21 cellular contexts compared by ENCODE assay signal in the genomic region with DNA sequence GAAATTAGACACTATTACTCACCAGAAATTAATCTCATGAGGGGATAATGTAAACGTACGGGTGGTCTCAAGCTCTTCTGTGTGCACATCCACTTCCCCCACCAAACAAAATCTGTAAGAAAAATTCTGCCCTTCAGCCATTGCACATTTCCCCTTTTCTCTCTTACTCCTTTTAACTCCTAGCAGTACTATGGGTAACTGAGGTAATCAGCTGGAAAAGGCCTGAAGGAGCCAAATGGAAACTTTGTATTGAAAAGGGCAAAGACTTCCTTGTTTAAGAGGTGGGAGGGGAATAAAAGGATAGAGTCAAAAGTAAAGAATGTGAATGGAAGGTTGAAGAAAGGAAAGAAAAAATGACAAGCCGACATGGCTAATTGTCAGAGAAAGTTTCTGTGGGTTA.
"Had no signal": no experiment of that assay in that cellular context is flagged by ENCODE, and none has a peak within 500 bp of the region (broad histone marks: within the 10 kb centered on the region; RNA-seq: fewer than 3 reads in every experiment).

No MANE protein-coding gene starts in this region.

- H3K36me3 ChIP-seq: ovary, sigmoid colon, tibial artery had no signal

- ATAC-seq: left ventricle myocardium superior; natural killer cell; psoas muscle; right cardiac atrium; stimulated activated effector memory CD8-positive, alpha-beta T cell treated with anti-CD3 and anti-CD28 coated beads, Interleukin-12 subunit alpha, Interleukin-12 subunit beta, amount 100 ng/mL, for 72 hours; stimulated activated naive CD8-positive, alpha-beta T cell treated with anti-CD3 and anti-CD28 coated beads, Interleukin-15, Interleukin-2, amounts not matched to agents 100 U/mL and 50 U/mL, for 24 hours had no signal

- H3K27ac ChIP-seq: ovary, psoas muscle, sigmoid colon, testis, tibial artery had no signal

- H3K9me3 Mint-ChIP-seq: natural killer cell; stimulated activated effector memory CD8-positive, alpha-beta T cell treated with anti-CD3 and anti-CD28 coated beads, Interleukin-12 subunit alpha, Interleukin-12 subunit beta, amount 100 ng/mL, for 72 hours had no signal

- H3K9me3 ChIP-seq: ovary, psoas muscle, sigmoid colon, testis, tibial artery had no signal

- H3K4me1 ChIP-seq: psoas muscle, sigmoid colon, testis, tibial artery had no signal

- H3K4me3 ChIP-seq: lung, ovary, psoas muscle, sigmoid colon, testis, tibial artery had no signal

- FAIRE-seq: frontal cortex, keratinocyte had no signal

- H3K36me3 Mint-ChIP-seq: natural killer cell; stimulated activated effector memory CD8-positive, alpha-beta T cell treated with anti-CD3 and anti-CD28 coated beads, Interleukin-12 subunit alpha, Interleukin-12 subunit beta, amount 100 ng/mL, for 72 hours; type B pancreatic cell had no signal

- H3K27me3 ChIP-seq: ovary, sigmoid colon, testis, tibial artery had no signal

- DNase-seq: cortex of kidney; left ventricle myocardium superior; natural killer cell; occipital lobe; ovary; posterior cingulate gyrus; psoas muscle; right cardiac atrium; sigmoid colon; stimulated activated CD4-positive, alpha-beta T cell treated with anti-CD3 and anti-CD28 coated beads, Interleukin-2, amount 100 ng/mL, for 24 hours; stimulated activated CD4-positive, alpha-beta T cell treated with anti-CD3 and anti-CD28 coated beads, Interleukin-4, amount 100 ng/mL, for 24 hours; stimulated activated naive CD8-positive, alpha-beta T cell treated with anti-CD3 and anti-CD28 coated beads, Interleukin-15, Interleukin-2, amounts not matched to agents 100 U/mL and 50 U/mL, for 24 hours; substantia nigra; testis; tibial artery had no signal

- H3K4me1 Mint-ChIP-seq: natural killer cell; stimulated activated effector memory CD8-positive, alpha-beta T cell treated with anti-CD3 and anti-CD28 coated beads, Interleukin-12 subunit alpha, Interleukin-12 subunit beta, amount 100 ng/mL, for 72 hours had no signal

- H3K4me3 Mint-ChIP-seq: memory B cell; natural killer cell; stimulated activated effector memory CD8-positive, alpha-beta T cell treated with anti-CD3 and anti-CD28 coated beads, Interleukin-12 subunit alpha, Interleukin-12 subunit beta, amount 100 ng/mL, for 72 hours; type B pancreatic cell had no signal

- H3K27me3 Mint-ChIP-seq: memory B cell, type B pancreatic cell had no signal

- H3K27ac Mint-ChIP-seq: memory B cell; natural killer cell; stimulated activated effector memory CD8-positive, alpha-beta T cell treated with anti-CD3 and anti-CD28 coated beads, Interleukin-12 subunit alpha, Interleukin-12 subunit beta, amount 100 ng/mL, for 72 hours; type B pancreatic cell had no signal
